Comparison of ENCODE assay signal across 18 cellular contexts in genomic region chr20:2761885-2762284, GRCh38. TPM values are rescaled to one million over a fixed set of nuclear protein-coding genes. Genes with fewer than 3 reads are reported as not detected.
DNase-seq lines count a peak whose midpoint lies in the region; ATAC-seq and TF ChIP-seq lines count a peak whose summit lies in the region.
"Had no signal": no experiment of that assay in that cellular context is flagged by ENCODE, and none has a peak within 500 bp of the region (broad histone marks: within the 10 kb centered on the region; RNA-seq: fewer than 3 reads in every experiment).

No MANE protein-coding gene starts in this region.

- H3K4me1 Mint-ChIP-seq in activated CD8-positive, alpha-beta memory T cell treated with anti-CD3 and anti-CD28 coated beads, Interleukin-2, amount 10 ng/mL, durations not matched to agents 7 days and 5 days = no peaks in the 10 kb centered on the region
- H3K4me1 Mint-ChIP-seq in T-helper 17 cell = peaks cover 2% of the 10 kb centered on the region

- no peaks in the 10 kb centered on the region for H3K79me2 ChIP-seq in osteoblast (ENCODE audit: insufficient read depth, low read length)

- H3K27me3 ChIP-seq in osteoblast (ENCODE audit: insufficient read depth, low read length) (peaks cover 61% of the 10 kb centered on the region), sigmoid colon (peaks cover 0 to 39% (median 22%) of the 10 kb centered on the region in 3 donors)

- in situ Hi-C loops in GM13977 (cut with MboI; ENCODE audit: low pct_unique_long_range_greater_than_20kb, low sequenced_read_pairs, unreplicated experiment) = no loop called here

- H3K4me2 ChIP-seq in osteoblast (ENCODE audit: insufficient read depth, low read length) = no peak overlapping the region
- H3K4me2 ChIP-seq: GM23338 had no signal

- no peaks in the 10 kb centered on the region for H3K36me3 ChIP-seq in osteoblast (ENCODE audit: insufficient read depth, low read length)
- H3K36me3 ChIP-seq in sigmoid colon = no peaks in the 10 kb centered on the region

- no peak overlapping the region for H3K27ac Mint-ChIP-seq in activated CD8-positive, alpha-beta memory T cell treated with anti-CD3 and anti-CD28 coated beads, Interleukin-2, amount 10 ng/mL, durations not matched to agents 7 days and 5 days
- no peak overlapping the region for H3K27ac Mint-ChIP-seq in T-helper 17 cell
- H3K27ac Mint-ChIP-seq: CD4-positive, alpha-beta T cell; GM23338; HFFc6 had no signal

- H3K9me3 Mint-ChIP-seq in activated CD8-positive, alpha-beta memory T cell treated with anti-CD3 and anti-CD28 coated beads, Interleukin-2, amount 10 ng/mL, durations not matched to agents 7 days and 5 days (ENCODE audit: low read depth) = no peaks in the 10 kb centered on the region
- H3K9me3 Mint-ChIP-seq: CD4-positive, alpha-beta T cell; GM23338; HFFc6 had no signal

- no peaks in the 10 kb centered on the region for H4K20me1 ChIP-seq in osteoblast (ENCODE audit: insufficient read depth, low read length)

- intact Hi-C loops in sigmoid colon (cut with DNase I) = no loop called here

- H2AFZ ChIP-seq in osteoblast (ENCODE audit: low read length) = no peak overlapping the region
- H2AFZ ChIP-seq: GM23338 had no signal

- TF ChIP-seq CTCF in GM13977 (IDR thresholded peaks at IDR 0.05; ENCODE audit: extremely low read depth, insufficient read depth, missing control alignments) (no peak), osteoblast (IDR thresholded peaks at IDR 0.05; ENCODE audit: extremely low read depth, low read depth, low read length) (no peak), sigmoid colon (IDR thresholded peaks at IDR 0.05) (no peak)

- H3K4me3 ChIP-seq in osteoblast (ENCODE audit: insufficient read depth, low read length) = no peak overlapping the region
- H3K4me3 ChIP-seq in sigmoid colon = no peak overlapping the region
- H3K4me3 ChIP-seq: GM23338 had no signal

- H3K36me3 Mint-ChIP-seq in activated CD8-positive, alpha-beta memory T cell treated with anti-CD3 and anti-CD28 coated beads, Interleukin-2, amount 10 ng/mL, durations not matched to agents 7 days and 5 days = no peaks in the 10 kb centered on the region
- H3K36me3 Mint-ChIP-seq in T-helper 17 cell (ENCODE audit: low read depth) = peaks cover 4% of the 10 kb centered on the region

- ATAC-seq in activated CD8-positive, alpha-beta memory T cell treated with anti-CD3 and anti-CD28 coated beads, Interleukin-2, amount 10 ng/mL, durations not matched to agents 7 days and 5 days = no peak
- ATAC-seq in T-helper 17 cell = no peak
- ATAC-seq: GM23338, HepG2 had no signal

- H3K27ac ChIP-seq in osteoblast (ENCODE audit: low read depth, low read length) (no peak overlapping the region), sigmoid colon (no peak overlapping the region)
- H3K27ac ChIP-seq: C4-2B had no signal

- WGBS in sigmoid colon, 2 donors = 93 to 94% methylated on average over 4 of the region's 4 CpGs

- H3K4me3 Mint-ChIP-seq in activated CD8-positive, alpha-beta memory T cell treated with anti-CD3 and anti-CD28 coated beads, Interleukin-2, amount 10 ng/mL, durations not matched to agents 7 days and 5 days = no peak overlapping the region
- H3K4me3 Mint-ChIP-seq in T-helper 17 cell = no peak overlapping the region
- H3K4me3 Mint-ChIP-seq: CD4-positive, alpha-beta T cell; GM23338; HFFc6 had no signal

- H3K9me3 ChIP-seq in osteoblast (ENCODE audit: low read depth, low read length) (no peaks in the 10 kb centered on the region), T-helper 17 cell (ENCODE audit: control insufficient read depth, low read length, poor library complexity, severe bottlenecking) (no peaks in the 10 kb centered on the region), sigmoid colon (no peaks in the 10 kb centered on the region)
- H3K9me3 ChIP-seq: Caco-2 had no signal

- CTCF ChIA-PET in activated CD8-positive, alpha-beta memory T cell treated with anti-CD3 and anti-CD28 coated beads, Interleukin-2, amount 10 ng/mL, durations not matched to agents 7 days and 5 days (lab: Charles Lee) = interaction anchor here (0.6 to 4.1 kb wide), 2 partner anchors 9 to 164 kb away, joined by 3 to 22 read pairs; no protein-coding TSS in a partner anchor

- no peak for TF ChIP-seq POLR2A in sigmoid colon (IDR thresholded peaks at IDR 0.05)

- no peaks in the 10 kb centered on the region for H3K4me1 ChIP-seq in osteoblast (ENCODE audit: insufficient read depth, low read length)
- no peaks in the 10 kb centered on the region for H3K4me1 ChIP-seq in sigmoid colon
- H3K4me1 ChIP-seq: Caco-2 had no signal

- DNase-seq in activated CD8-positive, alpha-beta memory T cell treated with anti-CD3 and anti-CD28 coated beads, Interleukin-2, amount 50 U/mL, for 48 hours = peak; percentile 15
- DNase-seq in activated CD8-positive, alpha-beta memory T cell treated with anti-CD3 and anti-CD28 coated beads, Interleukin-2, amount 10 ng/mL, durations not matched to agents 7 days and 5 days = no peak
- DNase-seq in GM13977 (ENCODE audit: low spot score) (peak; percentile 12), osteoblast (ENCODE audit: insufficient read length, low spot score, missing footprints) (peak; percentile 44), SHP77 (lab: John Stamatoyannopoulos, UW) (no peak), T-helper 17 cell (no peak), sigmoid colon (no peak)
- DNase-seq: AML-193, HCEC 1CT, HFFc6 had no signal

- no peak for TF ChIP-seq EP300 in sigmoid colon (IDR thresholded peaks at IDR 0.05)

- H3K27me3 Mint-ChIP-seq in activated CD8-positive, alpha-beta memory T cell treated with anti-CD3 and anti-CD28 coated beads, Interleukin-2, amount 10 ng/mL, durations not matched to agents 7 days and 5 days = peaks cover 19% of the 10 kb centered on the region
- peaks cover 18% of the 10 kb centered on the region for H3K27me3 Mint-ChIP-seq in T-helper 17 cell

RNA-seq across cellular contexts. Expression of gene CPXM1, which starts 38.5 kb away (rescaled TPM):
- under 1 TPM; 0.35 to 0.68 TPM for total RNA-seq in activated CD8-positive, alpha-beta memory T cell treated with anti-CD3 and anti-CD28 coated beads, Interleukin-2, amount 10 ng/mL, durations not matched to agents 7 days and 5 days
- under 0.01 and 0.88 TPM in 2 replicates for total RNA-seq in osteoblast
- total RNA-seq in T-helper 17 cell = under 1 TPM; 0.12 to 0.23 TPM
- 1 to 10 TPM in 3 of 4 donors, under 1 TPM in 1; 0.54 to 10.0 (median 1.8) TPM for total RNA-seq in sigmoid colon
- 1 to 10 TPM in 2 of 3 donors, under 1 TPM in 1; 0.69 to 7.2 (median 1.2) TPM for polyA plus RNA-seq in sigmoid colon
- total RNA-seq: A172; Caco-2; CD4-positive, alpha-beta T cell; HepG2 had no signal

RNA-seq across cellular contexts. Expression of gene C20orf141, which starts 52.9 kb away (rescaled TPM):
- not detected for total RNA-seq in activated CD8-positive, alpha-beta memory T cell treated with anti-CD3 and anti-CD28 coated beads, Interleukin-2, amount 10 ng/mL, durations not matched to agents 7 days and 5 days
- 0.29 and 0.36 TPM in 2 replicates for total RNA-seq in osteoblast
- not detected for total RNA-seq in T-helper 17 cell
- total RNA-seq in sigmoid colon = not detected
- under 1 TPM in 1 of 3 donors, not detected in 2; 0.15 TPM for polyA plus RNA-seq in sigmoid colon
- total RNA-seq: A172; Caco-2; CD4-positive, alpha-beta T cell; GM23338; HepG2; HFFc6 had no signal
- polyA plus RNA-seq: GM23338, HepG2, IgD-negative memory B cell had no signal

RNA-seq across cellular contexts. Expression of gene TMEM239, which starts 54.3 kb away (rescaled TPM):
- not detected for total RNA-seq in activated CD8-positive, alpha-beta memory T cell treated with anti-CD3 and anti-CD28 coated beads, Interleukin-2, amount 10 ng/mL, durations not matched to agents 7 days and 5 days
- total RNA-seq in osteoblast (under 0.01 TPM in 1 of 2 replicates, not detected in the other), T-helper 17 cell (not detected), sigmoid colon (under 1 TPM in 1 of 4 donors, not detected in 3; 0.28 TPM)
- not detected for polyA plus RNA-seq in sigmoid colon
- total RNA-seq: A172; Caco-2; CD4-positive, alpha-beta T cell; GM23338; HepG2; HFFc6 had no signal
- polyA plus RNA-seq: BJ, GM23338, HepG2, IgD-negative memory B cell had no signal

Comparison
In these comparisons a context has a peak if more than half of its experiments do, and no peak if none do; other contexts are left out.
1. DNase-seq: peak in activated CD8-positive, alpha-beta memory T cell treated with anti-CD3 and anti-CD28 coated beads, Interleukin-2, amount 50 U/mL, for 48 hours (single experiment), GM13977 (single experiment) and osteoblast (single experiment); none in activated CD8-positive, alpha-beta memory T cell treated with anti-CD3 and anti-CD28 coated beads, Interleukin-2, amount 10 ng/mL, durations not matched to agents 7 days and 5 days (single experiment), SHP77 (0 of 2), T-helper 17 cell (0 of 3) and sigmoid colon (single experiment).